ENCODE assay signal across 14 cellular contexts in genomic region chr13:22740264-22740663, GRCh38.
A peak's percentile ranks its signal among the peaks of the same experiment; 100 is the strongest.
DNase-seq lines count a peak whose midpoint lies in the region; TF ChIP-seq lines count a peak whose summit lies in the region.
"Had no signal": no experiment of that assay in that cellular context is flagged by ENCODE, and none has a peak within 500 bp of the region (broad histone marks: within the 10 kb centered on the region; RNA-seq: fewer than 3 reads in every experiment).

No MANE protein-coding gene starts in this region.

- H3K56ac ChIP-seq in mesendoderm (ENCODE audit: low read length): no peak overlapping the region

- no peak overlapping the region for H4K8ac ChIP-seq in mesendoderm (ENCODE audit: low read depth, low read length)

- no peak overlapping the region for H2AFZ ChIP-seq in PC-9

- no peak overlapping the region for H3K18ac ChIP-seq in mesendoderm (ENCODE audit: low read length)

- no peak overlapping the region for H3K9ac ChIP-seq in mesendoderm (ENCODE audit: low read length)

- intact Hi-C loops in PC-9 (cut with micrococcal nuclease; ENCODE audit: unreplicated experiment): no loop called here

- H2AK5ac ChIP-seq in mesendoderm (ENCODE audit: low read length): no peak overlapping the region

- POLR2A ChIA-PET in PC-9 (lab: Charles Lee; ENCODE audit: unreplicated experiment): no interaction called here

- peak; percentile 33; the same call in 1 of the 2 replicates for TF ChIP-seq CTCF in PC-9 (conservative IDR thresholded peaks at IDR 0.05)

- no TSS peak for BruUV-seq in PC-9 (replicated peaks; lab: Mats Ljungman, UMichigan)

- H3K23ac ChIP-seq in mesendoderm (ENCODE audit: low read length): no peak overlapping the region

- no peak overlapping the region for H3K4me3 ChIP-seq in PC-9
- no peak overlapping the region for H3K4me3 ChIP-seq in mesendoderm (ENCODE audit: low read length)
- H3K4me3 ChIP-seq: heart right ventricle had no signal

- H2BK15ac ChIP-seq in mesendoderm (replicated peaks; ENCODE audit: low read depth): no peak overlapping the region

- no peaks in the 10 kb centered on the region for H4K20me1 ChIP-seq in PC-9 (ENCODE audit: insufficient read depth)

- no peaks in the 10 kb centered on the region for H3K9me3 ChIP-seq in PC-9 (ENCODE audit: insufficient read depth, low read depth)

- H3K27me3 ChIP-seq in PC-9 (ENCODE audit: insufficient read depth, low read depth) (peaks cover 37% of the 10 kb centered on the region), mesendoderm (ENCODE audit: insufficient read depth, low read length, poor library complexity) (no peaks in the 10 kb centered on the region)

- H3K36me3 ChIP-seq in PC-9 (ENCODE audit: low read depth) (no peaks in the 10 kb centered on the region), mesendoderm (ENCODE audit: control insufficient read depth, insufficient read depth, low read length) (no peaks in the 10 kb centered on the region)
- H3K36me3 ChIP-seq: heart right ventricle had no signal

- H2BK120ac ChIP-seq in mesendoderm (ENCODE audit: low read depth, low read length): no peak overlapping the region

- H3K27ac ChIP-seq in PC-9 (no peak overlapping the region), mesendoderm (ENCODE audit: low read depth, low read length) (no peak overlapping the region)
- H3K27ac ChIP-seq: heart right ventricle had no signal

- H3K79me2 ChIP-seq in PC-9 (ENCODE audit: low read depth): no peaks in the 10 kb centered on the region
- no peaks in the 10 kb centered on the region for H3K79me2 ChIP-seq in mesendoderm (ENCODE audit: control insufficient read depth, insufficient read depth, low read length)

- no CpG with 5 or more reads among the region's 3 CpGs for WGBS in mesendoderm (ENCODE audit: extremely low coverage, insufficient coverage, low lambda C conversion rate)

- no peaks in the 10 kb centered on the region for H3K9me2 ChIP-seq in PC-9 (ENCODE audit: insufficient read depth)

- no peak overlapping the region for H4K5ac ChIP-seq in mesendoderm (ENCODE audit: low read length)

- no peak overlapping the region for H3K4me2 ChIP-seq in PC-9
- no peak overlapping the region for H3K4me2 ChIP-seq in mesendoderm (ENCODE audit: low read length)

- H3K4ac ChIP-seq in mesendoderm (ENCODE audit: low read depth, low read length): no peak overlapping the region

- H3K4me1 ChIP-seq in PC-9 (replicated peaks; ENCODE audit: insufficient read depth) (no peaks in the 10 kb centered on the region), mesendoderm (ENCODE audit: control insufficient read depth, low read depth, low read length) (peaks cover 2% of the 10 kb centered on the region)
- H3K4me1 ChIP-seq: heart right ventricle had no signal

- DNase-seq in NCI-H1105 treated with DMSO at 0.1 percent for 48 hours (lab: John Stamatoyannopoulos, UW) (peak; percentile 5), NCI-H1105 (lab: John Stamatoyannopoulos, UW) (no peak), LHCN-M2 (ENCODE audit: low read depth) (peak; percentile 17), PC-9 (no peak), mesendoderm (peak; percentile 43), hippocampal formation (lab: John Stamatoyannopoulos, UW) (no peak), NCI-H446 treated with DMSO at 0.1 percent for 48 hours (lab: John Stamatoyannopoulos, UW) (no peak)
- DNase-seq in activated CD4-positive, alpha-beta T cell treated with anti-CD3 and anti-CD28 coated beads for 4 hours: no peak
- DNase-seq: DMS79 treated with DMSO at 0.1 percent for 48 hours; effector CD4-positive, alpha-beta T cell; heart right ventricle; mesenchymal stem cell; substantia nigra; T-helper 2 cell had no signal

- no peaks in the 10 kb centered on the region for H3F3A ChIP-seq in PC-9 (ENCODE audit: insufficient read depth, low read depth)

- CTCF ChIA-PET in PC-9 (lab: Charles Lee): no interaction called here

- H3K79me1 ChIP-seq in mesendoderm (ENCODE audit: low read length): no peaks in the 10 kb centered on the region

- H2BK5ac ChIP-seq in mesendoderm (ENCODE audit: low read length): no peak overlapping the region

Comparison
In these comparisons a context has a peak if more than half of its experiments do, and no peak if none do; other contexts are left out.
1. DNase-seq: peak in NCI-H1105 treated with DMSO at 0.1 percent for 48 hours (single experiment), LHCN-M2 (single experiment) and mesendoderm (single experiment); none in NCI-H1105 (single experiment), PC-9 (0 of 2), activated CD4-positive, alpha-beta T cell treated with anti-CD3 and anti-CD28 coated beads for 4 hours (0 of 2), hippocampal formation (0 of 2) and NCI-H446 treated with DMSO at 0.1 percent for 48 hours (single experiment).